In genomic region chr7:112023282-112023681, GRCh38 we compare ENCODE assay signal across 13 cellular contexts.
"Had no signal": no experiment of that assay in that cellular context is flagged by ENCODE, and none has a peak within 500 bp of the region (broad histone marks: within the 10 kb centered on the region; RNA-seq: fewer than 3 reads in every experiment).

No MANE protein-coding gene starts in this region.

- ATAC-seq: stimulated activated effector memory CD8-positive, alpha-beta T cell treated with anti-CD3 and anti-CD28 coated beads, Interleukin-12 subunit alpha, Interleukin-12 subunit beta, amount 100 ng/mL, for 72 hours had no signal

- H3K4me3 ChIP-seq: ascending aorta, stomach, thoracic aorta, upper lobe of left lung had no signal

- DNase-seq: activated CD4-positive, alpha-beta T cell treated with anti-CD3 and anti-CD28 coated beads, Interleukin-2, amount 50 U/mL, for 48 hours; activated gamma-delta T cell; erythroblast; glutamatergic neuron; hypothalamus; mammary epithelial cell; stimulated activated CD4-positive, alpha-beta T cell treated with anti-CD3 and anti-CD28 coated beads, Interleukin-4, amount 100 ng/mL, for 1 hour; stomach; SW 1271; upper lobe of left lung had no signal

- H3K36me3 ChIP-seq: ascending aorta, stomach, thoracic aorta, upper lobe of left lung had no signal

- H3K27me3 ChIP-seq: ascending aorta, stomach, upper lobe of left lung had no signal

- H3K9me3 ChIP-seq: ascending aorta, stomach, thoracic aorta, upper lobe of left lung had no signal

- H3K27ac ChIP-seq: ascending aorta, stomach, thoracic aorta had no signal
